Comparison of ENCODE assay signal across 2 cellular contexts in the genomic region with DNA sequence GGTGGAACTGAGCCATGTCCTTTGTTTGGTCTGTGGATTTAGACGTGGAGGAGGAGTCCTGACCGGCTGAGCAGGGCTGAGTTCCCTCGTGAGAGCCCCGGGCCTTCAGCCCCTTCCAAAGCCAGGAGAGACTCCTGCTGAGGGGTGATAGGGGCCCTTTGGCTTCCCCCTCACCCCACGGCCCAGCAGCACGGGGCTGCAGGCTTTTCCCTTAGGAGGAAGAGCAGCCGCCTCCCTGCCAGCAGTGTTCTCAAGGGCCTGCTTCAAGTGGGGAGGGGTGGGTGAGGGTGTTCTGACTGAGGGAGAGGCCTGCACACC.
TF ChIP-seq lines count a peak whose summit lies in the region.

No MANE protein-coding gene starts in this region.

TF ChIP-seq in SK-N-SH, 30 proteins besides CTCF, POLR2A, EP300 and RAD21 (continued from another document):
- no peak for TF ChIP-seq FOXM1 (IDR thresholded peaks at IDR 0.05; ENCODE audit: low read depth)
TF ChIP-seq in SK-N-SH: peak in this region for 0.

TF ChIP-seq in SK-N-SH treated with all-trans-retinoic acid at 6 μM for 48 hours, 23 proteins besides CTCF, POLR2A, EP300 and RAD21 (continued from another document):
- TF ChIP-seq, protein P1, sequence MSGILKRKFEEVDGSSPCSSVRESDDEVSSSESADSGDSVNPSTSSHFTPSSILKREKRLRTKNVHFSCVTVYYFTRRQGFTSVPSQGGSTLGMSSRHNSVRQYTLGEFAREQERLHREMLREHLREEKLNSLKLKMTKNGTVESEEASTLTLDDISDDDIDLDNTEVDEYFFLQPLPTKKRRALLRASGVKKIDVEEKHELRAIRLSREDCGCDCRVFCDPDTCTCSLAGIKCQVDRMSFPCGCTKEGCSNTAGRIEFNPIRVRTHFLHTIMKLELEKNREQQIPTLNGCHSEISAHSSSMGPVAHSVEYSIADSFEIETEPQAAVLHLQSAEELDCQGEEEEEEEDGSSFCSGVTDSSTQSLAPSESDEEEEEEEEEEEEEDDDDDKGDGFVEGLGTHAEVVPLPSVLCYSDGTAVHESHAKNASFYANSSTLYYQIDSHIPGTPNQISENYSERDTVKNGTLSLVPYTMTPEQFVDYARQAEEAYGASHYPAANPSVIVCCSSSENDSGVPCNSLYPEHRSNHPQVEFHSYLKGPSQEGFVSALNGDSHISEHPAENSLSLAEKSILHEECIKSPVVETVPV (CRISPR knock-in tag; IDR thresholded peaks at IDR 0.05) = no peak
- TF ChIP-seq CREB5 (CRISPR knock-in tag; IDR thresholded peaks at IDR 0.05; ENCODE audit: low read depth) = no peak
- no peak for TF ChIP-seq PATZ1 (CRISPR knock-in tag; IDR thresholded peaks at IDR 0.05; ENCODE audit: borderline replicate concordance)
- TF ChIP-seq CSDC2 (CRISPR knock-in tag; IDR thresholded peaks at IDR 0.05) = no peak
- no peak for TF ChIP-seq POU6F1 (CRISPR knock-in tag; IDR thresholded peaks at IDR 0.05; ENCODE audit: borderline replicate concordance, low read depth)
- TF ChIP-seq PPARA (CRISPR knock-in tag; IDR thresholded peaks at IDR 0.05; ENCODE audit: borderline replicate concordance) = no peak
- no peak for TF ChIP-seq ZNF565 (CRISPR knock-in tag; conservative IDR thresholded peaks at IDR 0.05; ENCODE audit: low read depth)
- TF ChIP-seq ZC3H10 (CRISPR knock-in tag; IDR thresholded peaks at IDR 0.05) = no peak
- no peak for TF ChIP-seq RARB (CRISPR knock-in tag; IDR thresholded peaks at IDR 0.05)
- TF ChIP-seq ZNF8 (CRISPR knock-in tag; IDR thresholded peaks at IDR 0.05) = no peak
TF ChIP-seq in SK-N-SH treated with all-trans-retinoic acid at 6 μM for 48 hours: peak in this region for 0.
